ENCODE assay signal across 1 cellular context in the genomic region with DNA sequence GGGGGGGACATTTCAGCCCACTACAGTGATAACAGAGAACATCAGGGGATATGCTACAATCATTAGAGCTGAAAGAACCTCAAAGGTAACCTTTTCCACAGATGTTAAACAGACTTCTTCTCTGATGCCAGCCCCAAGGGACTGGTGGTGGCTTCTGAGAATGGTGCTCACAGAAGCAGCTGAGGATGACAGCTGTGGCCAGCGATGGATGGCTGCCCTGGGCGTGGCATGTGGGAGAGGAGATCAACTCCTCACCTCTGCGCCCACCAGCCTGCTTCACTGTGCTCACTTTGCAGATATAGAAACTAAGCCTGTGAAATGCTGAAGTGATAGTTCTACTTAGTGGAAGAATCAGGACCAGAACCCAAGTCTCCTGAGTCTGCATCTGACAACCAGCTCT.
TF ChIP-seq lines count a peak whose summit lies in the region.

No MANE protein-coding gene starts in this region.

TF ChIP-seq in SK-N-SH, 30 proteins besides CTCF, POLR2A, EP300 and RAD21 (continued from another document):
- TF ChIP-seq, protein P1, sequence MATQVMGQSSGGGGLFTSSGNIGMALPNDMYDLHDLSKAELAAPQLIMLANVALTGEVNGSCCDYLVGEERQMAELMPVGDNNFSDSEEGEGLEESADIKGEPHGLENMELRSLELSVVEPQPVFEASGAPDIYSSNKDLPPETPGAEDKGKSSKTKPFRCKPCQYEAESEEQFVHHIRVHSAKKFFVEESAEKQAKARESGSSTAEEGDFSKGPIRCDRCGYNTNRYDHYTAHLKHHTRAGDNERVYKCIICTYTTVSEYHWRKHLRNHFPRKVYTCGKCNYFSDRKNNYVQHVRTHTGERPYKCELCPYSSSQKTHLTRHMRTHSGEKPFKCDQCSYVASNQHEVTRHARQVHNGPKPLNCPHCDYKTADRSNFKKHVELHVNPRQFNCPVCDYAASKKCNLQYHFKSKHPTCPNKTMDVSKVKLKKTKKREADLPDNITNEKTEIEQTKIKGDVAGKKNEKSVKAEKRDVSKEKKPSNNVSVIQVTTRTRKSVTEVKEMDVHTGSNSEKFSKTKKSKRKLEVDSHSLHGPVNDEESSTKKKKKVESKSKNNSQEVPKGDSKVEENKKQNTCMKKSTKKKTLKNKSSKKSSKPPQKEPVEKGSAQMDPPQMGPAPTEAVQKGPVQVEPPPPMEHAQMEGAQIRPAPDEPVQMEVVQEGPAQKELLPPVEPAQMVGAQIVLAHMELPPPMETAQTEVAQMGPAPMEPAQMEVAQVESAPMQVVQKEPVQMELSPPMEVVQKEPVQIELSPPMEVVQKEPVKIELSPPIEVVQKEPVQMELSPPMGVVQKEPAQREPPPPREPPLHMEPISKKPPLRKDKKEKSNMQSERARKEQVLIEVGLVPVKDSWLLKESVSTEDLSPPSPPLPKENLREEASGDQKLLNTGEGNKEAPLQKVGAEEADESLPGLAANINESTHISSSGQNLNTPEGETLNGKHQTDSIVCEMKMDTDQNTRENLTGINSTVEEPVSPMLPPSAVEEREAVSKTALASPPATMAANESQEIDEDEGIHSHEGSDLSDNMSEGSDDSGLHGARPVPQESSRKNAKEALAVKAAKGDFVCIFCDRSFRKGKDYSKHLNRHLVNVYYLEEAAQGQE (IDR thresholded peaks at IDR 0.05; ENCODE audit: low read depth, low read length) = no peak
- TF ChIP-seq TCF12 (IDR thresholded peaks at IDR 0.05) (no peak), SIN3A (IDR thresholded peaks at IDR 0.05; ENCODE audit: borderline replicate concordance, low read depth, low read length) (no peak)
